15 cellular contexts compared by ENCODE assay signal in genomic region chr16:23728112-23728477, GRCh38. TPM values are rescaled to one million over a fixed set of nuclear protein-coding genes. Genes with fewer than 3 reads are reported as not detected.
DNase-seq lines count a peak whose midpoint lies in the region; ATAC-seq, FAIRE-seq and TF ChIP-seq lines count a peak whose summit lies in the region.
"Had no signal": no experiment of that assay in that cellular context is flagged by ENCODE, and none has a peak within 500 bp of the region (broad histone marks: within the 10 kb centered on the region; RNA-seq: fewer than 3 reads in every experiment).

No MANE protein-coding gene starts in this region.

- H4K8ac ChIP-seq in neuronal stem cell (ENCODE audit: low read depth, low read length), result no peak overlapping the region

- H3K4me1 ChIP-seq in Karpas-422 (ENCODE audit: low read length) (no peaks in the 10 kb centered on the region; the same call in 1 of the 2 replicates), adipocyte (ENCODE audit: control insufficient read depth, insufficient read depth, low read length) (peaks cover 28% of the 10 kb centered on the region), neuronal stem cell (ENCODE audit: control insufficient read depth in 2 of 2, insufficient read depth in 1 of 2, low read depth in 1 of 2, low read length in 2 of 2) (no peaks in the 10 kb centered on the region), pancreas (no peaks in the 10 kb centered on the region), tibial artery (no peaks in the 10 kb centered on the region)

- TF ChIP-seq CTCF in CD4-positive, alpha-beta T cell (IDR thresholded peaks at IDR 0.05), result peak; percentile 35
- TF ChIP-seq CTCF in pancreas (IDR thresholded peaks at IDR 0.05) (no peak), tibial artery (IDR thresholded peaks at IDR 0.05) (no peak), progenitor cell of endocrine pancreas (IDR thresholded peaks at IDR 0.05; ENCODE audit: unreplicated experiment) (no peak)

- peaks cover 33% of the 10 kb centered on the region for H3K27me3 Mint-ChIP-seq in CD4-positive, alpha-beta T cell
- H3K27me3 Mint-ChIP-seq in progenitor cell of endocrine pancreas, result peaks cover 3% of the 10 kb centered on the region

- H3K27me3 ChIP-seq in CD4-positive, alpha-beta T cell (ENCODE audit: control insufficient read depth, insufficient read depth, low read length), result no peaks in the 10 kb centered on the region
- no peaks in the 10 kb centered on the region for H3K27me3 ChIP-seq in Karpas-422 (ENCODE audit: low read length)
- no peaks in the 10 kb centered on the region for H3K27me3 ChIP-seq in adipocyte (replicated peaks; ENCODE audit: control insufficient read depth, insufficient read depth, low read length)
- no peaks in the 10 kb centered on the region for H3K27me3 ChIP-seq in neuronal stem cell (ENCODE audit: control insufficient read depth in 3 of 3, insufficient read depth in 3 of 3, low read depth in 1 of 3, low read length in 3 of 3)
- H3K27me3 ChIP-seq in pancreas, result peaks cover 0 to 4% (median 0%) of the 10 kb centered on the region in 4 donors
- H3K27me3 ChIP-seq in tibial artery, result peaks cover 0 to 9% of the 10 kb centered on the region in 2 donors

- no peak overlapping the region for H3K27ac ChIP-seq in CD4-positive, alpha-beta T cell (ENCODE audit: low read depth, low read length)
- H3K27ac ChIP-seq in Karpas-422 (ENCODE audit: low read length), result no peak overlapping the region
- no peak overlapping the region for H3K27ac ChIP-seq in neuronal stem cell (replicated peaks; ENCODE audit: low read length)
- no peak overlapping the region for H3K27ac ChIP-seq in pancreas
- H3K27ac ChIP-seq in tibial artery, result no peak overlapping the region
- H3K27ac ChIP-seq: SK-N-MC had no signal

- POLR2A ChIA-PET in CD4-positive, alpha-beta T cell (lab: Charles Lee), result no interaction called here

- peaks cover 4% of the 10 kb centered on the region for H3K4me1 Mint-ChIP-seq in CD4-positive, alpha-beta T cell (ENCODE audit: low read depth)
- no peaks in the 10 kb centered on the region for H3K4me1 Mint-ChIP-seq in progenitor cell of endocrine pancreas (ENCODE audit: low read depth)

- H2BK15ac ChIP-seq in neuronal stem cell (ENCODE audit: low read length), result no peak overlapping the region

- H2AFZ ChIP-seq in Karpas-422 (ENCODE audit: low read length) (peak overlapping the region; percentile 21; the same call in 1 of the 2 replicates), neuronal stem cell (ENCODE audit: low read length) (peak overlapping the region; percentile 81)

- no peak overlapping the region for H2BK12ac ChIP-seq in neuronal stem cell (ENCODE audit: low read length)

- H3K23ac ChIP-seq in neuronal stem cell (ENCODE audit: low read depth, low read length, poor library complexity), result no peak overlapping the region

- FAIRE-seq in pancreas (lab: Jason Lieb, UNC), result no peak
- FAIRE-seq: HTR-8/SVneo, urothelium cell line had no signal

- H3K9me2 ChIP-seq in Karpas-422 (replicated peaks; ENCODE audit: insufficient read depth, low read length), result no peaks in the 10 kb centered on the region

- H4K91ac ChIP-seq in neuronal stem cell (ENCODE audit: low read depth, low read length, poor library complexity), result no peak overlapping the region

- 100% methylated on average over 1 of the region's 10 CpGs; no CpG with 5 or more reads in 1 of the 2 donors for WGBS in neuronal stem cell (ENCODE audit: extremely low coverage in 2 of 2, insufficient read length in 2 of 2, insufficient replicate concordance in 1 of 2), 2 donors
- WGBS in pancreas, 2 donors, result 43 to 44% methylated on average over 10 of the region's 10 CpGs

- no peak overlapping the region for H3K18ac ChIP-seq in neuronal stem cell (ENCODE audit: low read length)

- intact Hi-C loops in CD4-positive, alpha-beta T cell (cut with DNase I, micrococcal nuclease), result no loop called here
- intact Hi-C loops in pancreas (cut with DNase I) (no loop called here), left cardiac atrium (cut with DNase I) (no loop called here), tibial artery (cut with DNase I; ENCODE audit: low total_unique reads) (no loop called here)

- H2BK5ac ChIP-seq in neuronal stem cell (ENCODE audit: low read length), result no peak overlapping the region

- no peak overlapping the region for H3K14ac ChIP-seq in neuronal stem cell (ENCODE audit: low read length)

- H3K4ac ChIP-seq in neuronal stem cell (ENCODE audit: low read length), result no peak overlapping the region

- CTCF ChIA-PET in CD4-positive, alpha-beta T cell (lab: Charles Lee), result interaction anchor here (0.7 to 1.4 kb wide), 2 partner anchors 12 to 20 kb away, joined by 3 to 4 read pairs; no protein-coding TSS in a partner anchor

- H3K9ac ChIP-seq in Karpas-422 (ENCODE audit: low read length) (no peak overlapping the region), adipocyte (ENCODE audit: low read length) (peak overlapping the region; percentile 43), neuronal stem cell (ENCODE audit: low read depth, low read length, poor library complexity) (no peak overlapping the region)

- no peaks in the 10 kb centered on the region for H3K36me3 ChIP-seq in Karpas-422 (ENCODE audit: insufficient read depth, low read length)
- H3K36me3 ChIP-seq in adipocyte (ENCODE audit: control insufficient read depth, insufficient read depth, low read length, severe bottlenecking), result no peaks in the 10 kb centered on the region
- no peaks in the 10 kb centered on the region for H3K36me3 ChIP-seq in neuronal stem cell (replicated peaks in 1 of 2; ENCODE audit: control insufficient read depth in 2 of 2, insufficient read depth in 2 of 2, low read length in 2 of 2)
- no peaks in the 10 kb centered on the region for H3K36me3 ChIP-seq in pancreas
- H3K36me3 ChIP-seq in tibial artery, result no peaks in the 10 kb centered on the region

- H3K36me3 Mint-ChIP-seq in CD4-positive, alpha-beta T cell (ENCODE audit: low read depth), result no peaks in the 10 kb centered on the region
- H3K36me3 Mint-ChIP-seq in progenitor cell of endocrine pancreas (ENCODE audit: insufficient read depth), result no peaks in the 10 kb centered on the region

- H3K9me3 Mint-ChIP-seq in CD4-positive, alpha-beta T cell, result no peaks in the 10 kb centered on the region
- H3K9me3 Mint-ChIP-seq in progenitor cell of endocrine pancreas (ENCODE audit: low read depth), result peaks cover under 1% of the 10 kb centered on the region

- no peak for ATAC-seq in CD4-positive, alpha-beta T cell (ENCODE audit: poor library complexity)
- no peak for ATAC-seq in pancreas
- no peak for ATAC-seq in left cardiac atrium

- H4K20me1 ChIP-seq in Karpas-422 (ENCODE audit: insufficient read depth, low read depth, low read length), result no peaks in the 10 kb centered on the region

- H3K79me2 ChIP-seq in Karpas-422 (ENCODE audit: low read length), result no peaks in the 10 kb centered on the region

- H3K4me3 Mint-ChIP-seq in CD4-positive, alpha-beta T cell, result no peak overlapping the region
- no peak overlapping the region for H3K4me3 Mint-ChIP-seq in progenitor cell of endocrine pancreas (ENCODE audit: low read depth)

- H3K4me3 ChIP-seq in Karpas-422 (ENCODE audit: low read length) (no peak overlapping the region), adipocyte (ENCODE audit: low read length) (peak overlapping the region; percentile 47), neuronal stem cell (ENCODE audit: low read length in 2 of 2) (no peak overlapping the region), pancreas (no peak overlapping the region), tibial artery (no peak overlapping the region)
- H3K4me3 ChIP-seq: SK-N-MC had no signal

- H2AK5ac ChIP-seq in neuronal stem cell (ENCODE audit: low read depth, low read length), result no peak overlapping the region

- no peak for DNase-seq in CD4-positive, alpha-beta T cell
- DNase-seq in Karpas-422 (no peak), adipocyte (ENCODE audit: low read depth) (no peak), neuronal stem cell (ENCODE audit: low spot score) (no peak), pancreas (no peak), left cardiac atrium (no peak), tibial artery (no peak), progenitor cell of endocrine pancreas (ENCODE audit: low spot score, unreplicated experiment) (no peak)
- DNase-seq: activated effector memory CD4-positive, alpha-beta T cell treated with anti-CD3 and anti-CD28 coated beads, Interleukin-2, amount 50 U/mL, for 16 hours; effector CD4-positive, alpha-beta T cell; left ventricle myocardium superior had no signal

- H3K4me2 ChIP-seq in Karpas-422 (ENCODE audit: low read depth, low read length, poor library complexity, severe bottlenecking) (peak overlapping the region; percentile 36), neuronal stem cell (ENCODE audit: insufficient read depth, low read length, poor library complexity, severe bottlenecking) (no peak overlapping the region)

- no peaks in the 10 kb centered on the region for H3K79me1 ChIP-seq in neuronal stem cell (ENCODE audit: low read depth, low read length)

- no peaks in the 10 kb centered on the region for H3K9me3 ChIP-seq in CD4-positive, alpha-beta T cell (ENCODE audit: control insufficient read depth, low read length)
- H3K9me3 ChIP-seq in Karpas-422 (ENCODE audit: low read length), result no peaks in the 10 kb centered on the region
- peaks cover 3% of the 10 kb centered on the region for H3K9me3 ChIP-seq in adipocyte (ENCODE audit: control insufficient read depth, low read length)
- H3K9me3 ChIP-seq in neuronal stem cell (replicated peaks in 1 of 2; ENCODE audit: control insufficient read depth in 2 of 2, insufficient read depth in 1 of 2, low read depth in 1 of 2, low read length in 2 of 2), result no peaks in the 10 kb centered on the region
- no peaks in the 10 kb centered on the region for H3K9me3 ChIP-seq in pancreas
- H3K9me3 ChIP-seq in tibial artery, result peaks cover 0 to 4% (median under 1%) of the 10 kb centered on the region in 3 donors

- no peak overlapping the region for H2BK120ac ChIP-seq in neuronal stem cell (ENCODE audit: low read depth, low read length)

- no peak overlapping the region for H3K27ac Mint-ChIP-seq in CD4-positive, alpha-beta T cell
- no peak overlapping the region for H3K27ac Mint-ChIP-seq in progenitor cell of endocrine pancreas

RNA-seq across cellular contexts. Expression of gene ERN2, which starts 15.1 kb away (rescaled TPM):
- not detected for total RNA-seq in CD4-positive, alpha-beta T cell
- total RNA-seq in Karpas-422 (2014; rRNA removed; shearing (Covaris generic); ENCODE audit: low replicate concordance), result 0.18 TPM in 1 of 2 replicates, not detected in the other
- polyA plus RNA-seq in neuronal stem cell (2013, experiment 1 of 2), result 1.3 TPM
- 1.2 TPM for polyA plus RNA-seq in neuronal stem cell (2013, experiment 2 of 2)
- total RNA-seq in pancreas, result 1 to 10 TPM in 4 of 6 donors, under 1 TPM in 2; 0.20 to 3.9 (median 1.6) TPM
- polyA plus RNA-seq in pancreas, result 1 to 10 TPM; 1.9 to 4.7 TPM
- total RNA-seq in left cardiac atrium, result under 1 TPM in 1 of 2 donors, not detected in 1; 0.34 TPM
- 0.60 and 0.71 TPM in 2 replicates for total RNA-seq in progenitor cell of endocrine pancreas
- total RNA-seq: left ventricle myocardium superior, occipital lobe had no signal

RNA-seq across cellular contexts. Expression of gene CHP2, which starts 26.7 kb away (rescaled TPM):
- total RNA-seq in CD4-positive, alpha-beta T cell, result not detected
- not detected in 2 replicates for total RNA-seq in Karpas-422 (2014; rRNA removed; shearing (Covaris generic); ENCODE audit: low replicate concordance)
- 0.21 TPM for polyA plus RNA-seq in neuronal stem cell (2013, experiment 1 of 2)
- 0.21 TPM for polyA plus RNA-seq in neuronal stem cell (2013, experiment 2 of 2)
- not detected for total RNA-seq in pancreas
- polyA plus RNA-seq in pancreas, result not detected
- not detected for total RNA-seq in left cardiac atrium
- total RNA-seq in progenitor cell of endocrine pancreas, result not detected in 2 replicates
- total RNA-seq: left ventricle myocardium superior had no signal

RNA-seq across cellular contexts. Expression of gene PLK1, which starts 49.4 kb away (rescaled TPM):
- under 1 TPM; 0.84 to 0.85 TPM for total RNA-seq in CD4-positive, alpha-beta T cell
- 36.8 and 41.7 TPM in 2 replicates for total RNA-seq in Karpas-422 (2014; rRNA removed; shearing (Covaris generic); ENCODE audit: low replicate concordance)
- 185 TPM for polyA plus RNA-seq in neuronal stem cell (2013, experiment 1 of 2)
- polyA plus RNA-seq in neuronal stem cell (2013, experiment 2 of 2), result 183 TPM
- 1 to 10 TPM in 4 of 6 donors, under 1 TPM in 2; 0.31 to 2.7 (median 1.1) TPM for total RNA-seq in pancreas
- 1 to 10 TPM; 1.6 to 2.4 TPM for polyA plus RNA-seq in pancreas
- total RNA-seq in left cardiac atrium, result 1 to 10 TPM in 1 of 2 donors, under 1 TPM in 1; 0.52 to 1.5 TPM
- total RNA-seq in progenitor cell of endocrine pancreas, result 30.4 and 36.2 TPM in 2 replicates
